In the genomic region with DNA sequence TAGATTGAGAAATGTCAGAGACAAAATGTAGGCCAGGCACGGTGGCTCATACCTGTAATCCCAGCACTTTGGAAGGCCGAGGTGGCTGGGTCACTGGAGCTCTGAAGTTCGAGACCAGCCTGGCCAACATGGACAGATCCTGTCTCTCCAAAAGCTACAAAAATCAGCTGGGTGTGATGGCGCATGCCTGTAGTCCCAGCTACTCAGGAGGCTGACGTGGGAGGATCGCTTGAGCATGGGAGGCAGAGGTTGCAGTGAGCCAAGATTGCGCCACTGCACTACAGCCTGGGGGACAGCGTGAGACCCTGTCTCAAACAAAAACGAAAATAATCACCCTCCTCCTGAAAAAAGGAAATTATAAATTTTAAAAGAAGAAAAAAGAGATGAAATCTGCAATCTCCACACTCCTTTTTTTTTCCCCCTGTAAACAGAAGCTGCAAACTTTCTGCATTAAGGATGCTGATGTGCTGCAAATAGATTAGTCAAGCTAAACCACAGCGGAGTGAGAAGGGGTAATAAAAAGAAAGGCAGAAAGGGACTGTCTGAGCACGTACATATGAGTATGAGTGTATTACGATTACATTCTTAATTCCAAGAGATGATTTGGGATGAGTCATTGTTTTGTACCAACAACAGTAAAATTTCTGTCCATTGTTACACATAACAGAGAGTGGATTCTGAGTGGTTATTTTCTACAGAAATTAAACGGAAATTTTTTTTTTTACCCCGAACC, we compare ENCODE assay signal across 8 cellular contexts.
A peak's percentile ranks its signal among the peaks of the same experiment; 100 is the strongest.
DNase-seq lines count a peak whose midpoint lies in the region; ATAC-seq and TF ChIP-seq lines count a peak whose summit lies in the region.

No MANE protein-coding gene starts in this region.

- POLR2A ChIA-PET in Panc1 (lab: Charles Lee), result interaction anchor here (0.5 kb wide), 1 partner anchor 42 kb away, joined by 11 read pairs; no protein-coding TSS in a partner anchor
- POLR2A ChIA-PET in naive thymus-derived CD4-positive, alpha-beta T cell (lab: Charles Lee), result interaction anchor here (0.6 kb wide), 1 partner anchor 41 kb away, joined by 4 read pairs; no protein-coding TSS in a partner anchor

- intact Hi-C loops in Panc1 (cut with micrococcal nuclease; ENCODE audit: unreplicated experiment), result no loop called here
- intact Hi-C loops in naive thymus-derived CD4-positive, alpha-beta T cell (cut with micrococcal nuclease), result no loop called here

- no peaks in the 10 kb centered on the region for H3K9me3 Mint-ChIP-seq in naive thymus-derived CD4-positive, alpha-beta T cell

- H3K27ac Mint-ChIP-seq in naive thymus-derived CD4-positive, alpha-beta T cell, result peak overlapping the region in 1 of 9 donors; percentile 60

- no peaks in the 10 kb centered on the region for H3K9me3 ChIP-seq in Panc1 (ENCODE audit: control insufficient read depth, insufficient read depth, low read depth, low read length)
- no peaks in the 10 kb centered on the region for H3K9me3 ChIP-seq in naive thymus-derived CD4-positive, alpha-beta T cell (ENCODE audit: control insufficient read depth in 2 of 3, low read length in 3 of 3)

- H3K36me3 ChIP-seq in Panc1 (ENCODE audit: control insufficient read depth, insufficient read depth, low read length), result no peaks in the 10 kb centered on the region
- H3K36me3 ChIP-seq in naive thymus-derived CD4-positive, alpha-beta T cell (ENCODE audit: control insufficient read depth in 2 of 3, insufficient read depth in 3 of 3, low read length in 3 of 3), result no peaks in the 10 kb centered on the region

- peaks cover 0 to 9% (median 4%) of the 10 kb centered on the region in 5 donors for H3K36me3 Mint-ChIP-seq in naive thymus-derived CD4-positive, alpha-beta T cell

- CTCF ChIA-PET in Panc1 (lab: Charles Lee), result interaction anchor here (0.7 kb wide), 1 partner anchor 38 kb away, joined by 3 read pairs; no protein-coding TSS in a partner anchor
- CTCF ChIA-PET in naive thymus-derived CD4-positive, alpha-beta T cell (lab: Charles Lee), result no interaction called here

- H3K27me3 Mint-ChIP-seq in naive thymus-derived CD4-positive, alpha-beta T cell, result no peaks in the 10 kb centered on the region

- no peak overlapping the region for H3K4me3 Mint-ChIP-seq in naive thymus-derived CD4-positive, alpha-beta T cell

- no peak overlapping the region for H3K4me3 ChIP-seq in Panc1 (ENCODE audit: low read depth in 2 of 2, low read length in 2 of 2)
- H3K4me3 ChIP-seq in naive thymus-derived CD4-positive, alpha-beta T cell (ENCODE audit: low read length), result no peak overlapping the region

- peaks cover 26 to 33% (median 30%) of the 10 kb centered on the region in 7 donors for H3K4me1 Mint-ChIP-seq in naive thymus-derived CD4-positive, alpha-beta T cell

- DNase-seq in GM03348 (ENCODE audit: low spot score) (peak; percentile 87), Panc1 (ENCODE audit: low read depth, low spot score) (peak; percentile 78), dermis microvascular lymphatic vessel endothelial cell (ENCODE audit: low read depth in 2 of 2) (peak; percentile 26 to 77), renal cortical epithelial cell (ENCODE audit: low read depth) (peak; percentile 86), medulla oblongata (ENCODE audit: extremely low spot score) (no peak), DMS114 treated with DMSO at 0.1 percent for 48 hours (lab: John Stamatoyannopoulos, UW; ENCODE audit: unreplicated experiment) (no peak), iPS-NIHi7 (ENCODE audit: extremely low spot score) (no peak)
- DNase-seq in naive thymus-derived CD4-positive, alpha-beta T cell, result no peak

- in situ Hi-C loops in Panc1 (cut with HindIII; ENCODE audit: low pct_unique_long_range_greater_than_20kb, low sequenced_read_pairs), result no loop called here

- H3K4me1 ChIP-seq in Panc1 (ENCODE audit: control insufficient read depth, insufficient read depth, low read length), result peaks cover 17% of the 10 kb centered on the region; the same call in 1 of the 2 replicates
- H3K4me1 ChIP-seq in naive thymus-derived CD4-positive, alpha-beta T cell (ENCODE audit: control insufficient read depth in 2 of 2, insufficient read depth in 2 of 2, low read length in 2 of 2), result peaks cover 0 to 18% of the 10 kb centered on the region in 2 donors

- H3K27me3 ChIP-seq in Panc1 (ENCODE audit: control insufficient read depth, insufficient read depth, low read length), result no peaks in the 10 kb centered on the region
- H3K27me3 ChIP-seq in naive thymus-derived CD4-positive, alpha-beta T cell (ENCODE audit: control insufficient read depth in 2 of 2, insufficient read depth in 2 of 2, low read length in 2 of 2), result no peaks in the 10 kb centered on the region

- TF ChIP-seq CTCF in Panc1 (IDR thresholded peaks at IDR 0.05), result no peak

- BruUV-seq in Panc1 (replicated peaks; lab: Mats Ljungman, UMichigan), result no TSS peak

- ATAC-seq in Panc1, result peak; percentile 95
- ATAC-seq in naive thymus-derived CD4-positive, alpha-beta T cell, result no peak

- H3K27ac ChIP-seq in Panc1 (ENCODE audit: low read length), result no peak overlapping the region; the same call in 1 of the 2 replicates
- no peak overlapping the region for H3K27ac ChIP-seq in naive thymus-derived CD4-positive, alpha-beta T cell (ENCODE audit: low read depth, low read length)

Comparison
In these comparisons a context has a peak if more than half of its experiments do, and no peak if none do; other contexts are left out.
1. DNase-seq: peak in GM03348 (single experiment), Panc1 (single experiment), dermis microvascular lymphatic vessel endothelial cell (2 of 2) and renal cortical epithelial cell (single experiment); none in naive thymus-derived CD4-positive, alpha-beta T cell (0 of 9), medulla oblongata (single experiment), DMS114 treated with DMSO at 0.1 percent for 48 hours (single experiment) and iPS-NIHi7 (single experiment).